In the genomic region with DNA sequence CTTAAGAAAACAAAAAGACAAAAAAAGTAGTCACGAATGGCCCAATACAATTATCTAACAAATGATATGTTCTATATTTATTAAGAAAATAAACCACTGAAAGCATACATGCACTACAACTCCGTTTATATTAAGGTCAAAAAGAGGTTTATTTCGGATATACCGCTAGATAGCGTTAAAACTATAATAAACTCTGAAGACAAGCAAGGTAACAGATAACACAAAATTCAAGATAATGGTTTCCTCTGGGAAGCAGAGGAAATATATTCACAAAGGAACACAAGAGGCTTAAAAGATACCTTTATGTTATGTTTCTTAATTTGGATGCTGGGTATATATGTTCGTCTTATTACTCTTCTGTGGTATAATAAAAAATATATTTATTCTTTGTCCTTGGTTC, we compare ENCODE assay signal across 20 cellular contexts. TPM values are rescaled to one million over a fixed set of nuclear protein-coding genes. Genes with fewer than 3 reads are reported as not detected.
DNase-seq lines count a peak whose midpoint lies in the region; ATAC-seq, FAIRE-seq and TF ChIP-seq lines count a peak whose summit lies in the region.
"Had no signal": no experiment of that assay in that cellular context is flagged by ENCODE, and none has a peak within 500 bp of the region (broad histone marks: within the 10 kb centered on the region; RNA-seq: fewer than 3 reads in every experiment).

No MANE protein-coding gene starts in this region.

- in situ Hi-C loops in IMR-90 (cut with MboI; ENCODE audit: low sequenced_read_pairs) = loop anchor here (25.0 kb wide), 1 partner anchor 665 kb away; the partner anchor contains the start of gene CPEB2
- in situ Hi-C loops in K562 (cut with MboI) = no loop called here

- no peak overlapping the region for H3K4me3 ChIP-seq in IMR-90 (ENCODE audit: insufficient read depth, low read depth, low read length)
- no peak overlapping the region for H3K4me3 ChIP-seq in K562
- no peak overlapping the region for H3K4me3 ChIP-seq in neutrophil (ENCODE audit: low read depth in 1 of 2, low read length in 1 of 2)
- no peak overlapping the region for H3K4me3 ChIP-seq in mesenchymal stem cell (ENCODE audit: insufficient read depth in 1 of 2, low read depth in 1 of 2, low read length in 2 of 2)
- H3K4me3 ChIP-seq: coronary artery, thoracic aorta had no signal

- H3K79me1 ChIP-seq in IMR-90 (ENCODE audit: low read depth in 1 of 2, low read length in 2 of 2) (peaks cover 7 to 31% of the 10 kb centered on the region in 2 experiments), mesenchymal stem cell (replicated peaks; ENCODE audit: low read length, poor library complexity, severe bottlenecking) (peaks cover 2% of the 10 kb centered on the region)

- H3K4ac ChIP-seq in IMR-90 (ENCODE audit: low read depth, low read length) (no peak overlapping the region), mesenchymal stem cell (ENCODE audit: low read depth in 1 of 2, low read length in 2 of 2) (no peak overlapping the region)

- TF ChIP-seq CTCF in IMR-90 (conservative IDR thresholded peaks at IDR 0.05; ENCODE audit: low read depth, low read length) = no peak
- TF ChIP-seq CTCF in K562 (IDR thresholded peaks at IDR 0.05 in 2 of 3, conservative IDR thresholded peaks at IDR 0.05 in 1 of 3; ENCODE audit: insufficient read depth in 2 of 3, low read depth in 1 of 3, low read length in 3 of 3) = no peak
- TF ChIP-seq CTCF in neutrophil (IDR thresholded peaks at IDR 0.05) = no peak

- dilution Hi-C loops in IMR-90 (cut with HindIII; ENCODE audit: low sequenced_read_pairs, unreplicated experiment) = no loop called here

- no peak overlapping the region for H3K18ac ChIP-seq in IMR-90 (ENCODE audit: low read depth, low read length)
- no peak overlapping the region for H3K18ac ChIP-seq in mesenchymal stem cell (ENCODE audit: low read depth in 1 of 2, low read length in 2 of 2)

- no peak overlapping the region for H2BK20ac ChIP-seq in IMR-90 (ENCODE audit: low read depth, low read length)

- TF ChIP-seq RAD21 in IMR-90 (IDR thresholded peaks at IDR 0.05; ENCODE audit: low read length) (no peak), K562 (CRISPR knock-in tag; conservative IDR thresholded peaks at IDR 0.05 in 1 of 2, IDR thresholded peaks at IDR 0.05 in 1 of 2) (no peak)

- H2BK15ac ChIP-seq in IMR-90 (ENCODE audit: low read depth, low read length) = no peak overlapping the region; the same call in 2 of the 3 replicates
- H2BK15ac ChIP-seq in mesenchymal stem cell (ENCODE audit: low read depth, poor library complexity, severe bottlenecking) = no peak overlapping the region

- H2BK5ac ChIP-seq in IMR-90 (ENCODE audit: low read depth, low read length, poor library complexity, severe bottlenecking) = peak overlapping the region; percentile 11
- no peak overlapping the region for H2BK5ac ChIP-seq in mesenchymal stem cell (ENCODE audit: low read depth, low read length, poor library complexity, severe bottlenecking)

- no peak overlapping the region for H2BK120ac ChIP-seq in IMR-90 (ENCODE audit: low read depth, low read length)
- H2BK120ac ChIP-seq in mesenchymal stem cell (ENCODE audit: low read depth, low read length) = no peak overlapping the region

- no peak overlapping the region for H3K27ac ChIP-seq in IMR-90 (ENCODE audit: insufficient read depth, low read length)
- H3K27ac ChIP-seq in K562 (ENCODE audit: extremely low read depth, low read depth, low read length) = peak overlapping the region; percentile 62; the same call in 1 of the 3 replicates
- peak overlapping the region; percentile 81 for H3K27ac ChIP-seq in neutrophil
- H3K27ac ChIP-seq in mesenchymal stem cell (ENCODE audit: low read length, poor library complexity, severe bottlenecking) = no peak overlapping the region
- H3K27ac ChIP-seq: coronary artery, thoracic aorta had no signal

- no peak overlapping the region for H3K14ac ChIP-seq in IMR-90 (replicated peaks; ENCODE audit: low read depth, low read length)
- no peak overlapping the region for H3K14ac ChIP-seq in mesenchymal stem cell (ENCODE audit: low read length in 2 of 2)

- BruUV-seq in IMR-90 (replicated peaks; lab: Mats Ljungman, UMichigan) (no TSS peak), K562 (replicated peaks; lab: Mats Ljungman, UMichigan) (no TSS peak)

- H2AK9ac ChIP-seq in IMR-90 (replicated peaks; ENCODE audit: low read depth, low read length, poor library complexity) = no peak overlapping the region

- H2AK5ac ChIP-seq in IMR-90 (ENCODE audit: low read depth, low read length) = no peak overlapping the region
- H2AK5ac ChIP-seq in mesenchymal stem cell (ENCODE audit: low read length, severe bottlenecking) = no peak overlapping the region

- DNase-seq in IMR-90 (no peak), K562 (ENCODE audit: extremely low read depth in 1 of 4, low spot score in 3 of 4) (no peak), mesenchymal stem cell (no peak)
- DNase-seq: activated CD4-positive, alpha-beta T cell treated with anti-CD3 and anti-CD28 coated beads for 4 hours; activated naive CD4-positive, alpha-beta T cell treated with Interleukin-2 at 50 U/mL for 16 hours; activated T-cell treated with anti-CD3 and anti-CD28 coated beads, Interleukin-2, amount 50 U/mL, for 4 hours; CD8-positive, alpha-beta T cell; DMS153; naive B cell; NCI-H2107; NCI-H510A; stimulated activated CD4-positive, alpha-beta T cell treated with anti-CD3 and anti-CD28 coated beads, Interleukin-4, amount 100 ng/mL, for 24 hours; stimulated activated naive CD4-positive, alpha-beta T cell treated with Interleukin-2 at 50 U/mL for 16 hours; T-helper 17 cell had no signal

- POLR2A ChIA-PET in IMR-90 (lab: Charles Lee; ENCODE audit: unreplicated experiment) (no interaction called here), K562 (lab: Yijun Ruan, JAX) (interaction anchor here (2.3 kb wide), 1 partner anchor 13 kb away, joined by 8 read pairs; no protein-coding TSS in a partner anchor)

- no peak overlapping the region for H3K56ac ChIP-seq in IMR-90 (ENCODE audit: extremely low read depth, insufficient read depth, low read length)

- intact Hi-C loops in IMR-90 (cut with micrococcal nuclease) (no loop called here), K562 (cut with micrococcal nuclease) (no loop called here)

- no peak overlapping the region for H2BK12ac ChIP-seq in mesenchymal stem cell (ENCODE audit: low read length in 2 of 2)

- no peak overlapping the region for H3K4me2 ChIP-seq in IMR-90 (ENCODE audit: low read depth, low read length)
- no peak overlapping the region for H3K4me2 ChIP-seq in K562 (ENCODE audit: insufficient read depth, low read length)
- H3K4me2 ChIP-seq in mesenchymal stem cell (ENCODE audit: low read length, poor library complexity, severe bottlenecking) = no peak overlapping the region

- H4K8ac ChIP-seq in IMR-90 (ENCODE audit: low read depth in 2 of 2, low read length in 2 of 2) = no peak overlapping the region
- no peak overlapping the region for H4K8ac ChIP-seq in mesenchymal stem cell (ENCODE audit: low read length)

- no peak overlapping the region for H3K23ac ChIP-seq in IMR-90 (ENCODE audit: low read depth, low read length)
- no peak overlapping the region for H3K23ac ChIP-seq in mesenchymal stem cell (ENCODE audit: low read length in 2 of 2)

- ATAC-seq in IMR-90 (ENCODE audit: low read depth) (no peak), K562 (no peak), HG03571 (IDR thresholded peaks at IDR 0.05; ENCODE audit: unreplicated experiment) (no peak), HG02678 (IDR thresholded peaks at IDR 0.05; ENCODE audit: unreplicated experiment) (no peak)
- ATAC-seq: activated T-cell treated with anti-CD3 and anti-CD28 coated beads, Interleukin-2, amount 50 U/mL, for 4 hours; CD8-positive, alpha-beta T cell; T-helper 17 cell had no signal

- H3K9ac ChIP-seq in IMR-90 (ENCODE audit: low read depth, low read length) (no peak overlapping the region), K562 (ENCODE audit: insufficient read depth in 1 of 2, low read depth in 2 of 2, low read length in 2 of 2) (no peak overlapping the region), mesenchymal stem cell (ENCODE audit: low read length) (no peak overlapping the region)

- no CpG with 5 or more reads among the region's 6 CpGs for WGBS in IMR-90 (ENCODE audit: extremely low coverage in 2 of 2, insufficient read length in 1 of 2), 2 experiments
- 62% methylated on average over 6 of the region's 6 CpGs for WGBS in K562 (ENCODE audit: insufficient coverage, low coverage, missing lambda C conversion rate)
- WGBS in mesenchymal stem cell = 100% methylated on average over 4 of the region's 6 CpGs

- H3K27me3 ChIP-seq in IMR-90 (ENCODE audit: control insufficient read depth, insufficient read depth, low read length) (no peaks in the 10 kb centered on the region), K562 (ENCODE audit: control insufficient read depth in 2 of 2, insufficient read depth in 2 of 2, low read length in 2 of 2) (no peaks in the 10 kb centered on the region), neutrophil (no peaks in the 10 kb centered on the region), mesenchymal stem cell (ENCODE audit: control insufficient read depth in 1 of 2, insufficient read depth in 1 of 2, low read length in 2 of 2) (no peaks in the 10 kb centered on the region)

- no peak overlapping the region for H4K5ac ChIP-seq in IMR-90 (ENCODE audit: low read depth, low read length)

- CTCF ChIA-PET in IMR-90 (lab: Yijun Ruan, JAX) (no interaction called here), K562 (lab: Yijun Ruan, JAX; ENCODE audit: low intra/inter-chr PET ratio) (no interaction called here)

- H2AFZ ChIP-seq in IMR-90 (replicated peaks; ENCODE audit: low read length, poor library complexity) (no peak overlapping the region), K562 (ENCODE audit: low read depth, low read length) (no peak overlapping the region), mesenchymal stem cell (ENCODE audit: low read depth, low read length) (no peak overlapping the region)

- no peak overlapping the region for H4K91ac ChIP-seq in IMR-90 (ENCODE audit: insufficient read depth, low read depth, low read length)
- H4K91ac ChIP-seq in mesenchymal stem cell (ENCODE audit: low read length) = no peak overlapping the region

- FAIRE-seq in K562 (lab: Jason Lieb, UNC) = no peak

- H3K9me1 ChIP-seq in IMR-90 (ENCODE audit: insufficient read depth, low read length) (peaks cover 7% of the 10 kb centered on the region), K562 (ENCODE audit: control insufficient read depth, insufficient read depth, low read length) (no peaks in the 10 kb centered on the region)

- TF ChIP-seq EP300 in K562 (IDR thresholded peaks at IDR 0.05; ENCODE audit: low read length) = no peak

- peaks cover 81% of the 10 kb centered on the region for H3K79me2 ChIP-seq in K562 (ENCODE audit: control insufficient read depth, insufficient read depth, low read length)

- 0 out of 2 replicates have a peak, but pooled peaks cover 2% of the 10 kb centered on the region for H3K36me3 ChIP-seq in IMR-90 (ENCODE audit: control insufficient read depth, insufficient read depth, low read length)
- H3K36me3 ChIP-seq in K562 (ENCODE audit: control insufficient read depth, insufficient read depth, low read length) = peaks cover 7% of the 10 kb centered on the region; the same call in 2 of the 3 replicates
- no peaks in the 10 kb centered on the region for H3K36me3 ChIP-seq in neutrophil
- H3K36me3 ChIP-seq in mesenchymal stem cell (ENCODE audit: control insufficient read depth in 1 of 2, insufficient read depth in 2 of 2, low read depth in 1 of 2, low read length in 2 of 2) = peaks cover 0 to 4% of the 10 kb centered on the region in 2 experiments
- H3K36me3 ChIP-seq: thoracic aorta had no signal

- H4K20me1 ChIP-seq in IMR-90 (ENCODE audit: insufficient read depth, low read length) = no peaks in the 10 kb centered on the region
- H4K20me1 ChIP-seq in K562 (replicated peaks; ENCODE audit: control insufficient read depth, insufficient read depth, low read length) = no peaks in the 10 kb centered on the region

- no peaks in the 10 kb centered on the region for H3K9me3 ChIP-seq in IMR-90 (ENCODE audit: control insufficient read depth, insufficient read depth, low read length)
- H3K9me3 ChIP-seq in K562 (replicated peaks; ENCODE audit: control insufficient read depth, insufficient read depth, low read depth, low read length) = no peaks in the 10 kb centered on the region
- no peaks in the 10 kb centered on the region for H3K9me3 ChIP-seq in neutrophil
- H3K9me3 ChIP-seq in mesenchymal stem cell (ENCODE audit: control insufficient read depth, low read length) = no peaks in the 10 kb centered on the region
- H3K9me3 ChIP-seq: thoracic aorta had no signal

- TF ChIP-seq POLR2A in IMR-90 (IDR thresholded peaks at IDR 0.05; ENCODE audit: low read depth, low read length) = no peak
- TF ChIP-seq POLR2A in K562 (conservative IDR thresholded peaks at IDR 0.05) = no peak

- H3K4me1 ChIP-seq in IMR-90 (ENCODE audit: control insufficient read depth, insufficient read depth, low read length) = peaks cover 6% of the 10 kb centered on the region
- H3K4me1 ChIP-seq in K562 (replicated peaks in 1 of 2; ENCODE audit: control insufficient read depth in 2 of 2, insufficient read depth in 2 of 2, low read length in 2 of 2) = peaks cover 4 to 16% of the 10 kb centered on the region in 2 experiments; a peak in 4 of 5 replicates
- H3K4me1 ChIP-seq in neutrophil (ENCODE audit: control insufficient read depth in 1 of 2, insufficient read depth in 1 of 2, low read depth in 1 of 2, low read length in 1 of 2) = peaks cover 98% of the 10 kb centered on the region in 2 experiments
- no peaks in the 10 kb centered on the region for H3K4me1 ChIP-seq in mesenchymal stem cell (ENCODE audit: control insufficient read depth, insufficient read depth, low read depth, low read length)

RNA-seq across cellular contexts. Expression of gene FAM200B, which starts 4.7 kb away (rescaled TPM):
- total RNA-seq in IMR-90 (2012; rRNA removed) (16.7 and 20.6 TPM in 2 replicates), K562 (2014; rRNA removed) (17.4 and 21.3 TPM in 2 replicates), K562 (2014; rRNA removed; fragmentation: Illumina TruSeq; extraction: Trizol) (25.5 and 31.8 TPM in 2 replicates), K562 (2015; rRNA removed; fragmentation: Illumina TruSeq; extraction: Trizol) (33.4 and 36.3 TPM in 2 replicates), K562 (2021) (23.2 and 25.4 TPM in 2 replicates)
- polyA plus RNA-seq in IMR-90 (2012; rRNA removed) (17.3 and 18.5 TPM in 2 replicates), K562 (2011; rRNA removed) (21.9 and 22.6 TPM in 2 replicates), K562 (2014; fragmentation: Illumina TruSeq; extraction: Trizol) (39.1 and 48.0 TPM in 2 replicates), K562 (2014; fragmentation: Nextera tagmentation; extraction: Ambion mirVana) (10 to 100 TPM; 23.2 to 27.6 TPM), K562 (2014; rRNA removed) (23.3 and 30.3 TPM in 2 replicates)
- 14.6 and 28.6 TPM in 2 replicates for polyA plus RNA-seq in IMR-90 (2012; cell fraction: cytosol; rRNA removed)
- polyA plus RNA-seq in IMR-90 (2012; cell fraction: nucleus; rRNA removed; ENCODE audit: low replicate concordance) = 5.2 and 23.8 TPM in 2 replicates
- total RNA-seq in K562 (2011; cell fraction: chromatin; rRNA removed; ENCODE audit: low replicate concordance) = 8.1 and 22.4 TPM in 2 replicates
- total RNA-seq in K562 (2011; cell fraction: nucleolus; rRNA removed) = 4.8 and 5.4 TPM in 2 replicates
- total RNA-seq in K562 (2011; cell fraction: nucleoplasm; rRNA removed) = 8.8 and 11.5 TPM in 2 replicates
- 5.5 and 12.1 TPM in 2 replicates for polyA plus RNA-seq in K562 (2011; cell fraction: cytosol; rRNA removed)
- polyA plus RNA-seq in K562 (2011; cell fraction: nucleus; rRNA removed) = 25.6 and 39.2 TPM in 2 replicates
- polyA plus RNA-seq in K562 (2012) = 44.3 and 49.2 TPM in 2 replicates
- polyA minus RNA-seq in K562 (2011; rRNA and poly(A)+ RNA removed) = 12.2 and 17.3 TPM in 2 replicates
- 5.6 and 8.2 TPM in 2 replicates for polyA minus RNA-seq in K562 (2011; cell fraction: cytosol; rRNA and poly(A)+ RNA removed)
- polyA minus RNA-seq in K562 (2011; cell fraction: nucleus; rRNA and poly(A)+ RNA removed) = 14.4 and 34.0 TPM in 2 replicates
- 71.6 TPM for polyA plus RNA-seq in mesenchymal stem cell (2013, experiment 1 of 2)
- 72.1 TPM for polyA plus RNA-seq in mesenchymal stem cell (2013, experiment 2 of 2)

RNA-seq across cellular contexts. Expression of gene FBXL5, which starts 21.7 kb away (rescaled TPM):
- total RNA-seq in IMR-90 (2012; rRNA removed) (62.6 and 91.9 TPM in 2 replicates), K562 (2014; rRNA removed) (32.1 and 37.9 TPM in 2 replicates), K562 (2014; rRNA removed; fragmentation: Illumina TruSeq; extraction: Trizol) (25.3 and 27.9 TPM in 2 replicates), K562 (2015; rRNA removed; fragmentation: Illumina TruSeq; extraction: Trizol) (29.0 and 35.2 TPM in 2 replicates), K562 (2021) (22.1 and 23.5 TPM in 2 replicates)
- polyA plus RNA-seq in IMR-90 (2012; rRNA removed) (18.6 and 20.3 TPM in 2 replicates), K562 (2011; rRNA removed) (24.3 and 26.5 TPM in 2 replicates), K562 (2014; fragmentation: Illumina TruSeq; extraction: Trizol) (13.2 and 15.9 TPM in 2 replicates), K562 (2014; fragmentation: Nextera tagmentation; extraction: Ambion mirVana) (10 to 100 TPM in 1 of 2 experiments, 1 to 10 TPM in 1; 6.0 to 10.8 TPM), K562 (2014; rRNA removed) (15.5 and 28.9 TPM in 2 replicates)
- 4.1 and 4.9 TPM in 2 replicates for polyA plus RNA-seq in IMR-90 (2012; cell fraction: cytosol; rRNA removed)
- polyA plus RNA-seq in IMR-90 (2012; cell fraction: nucleus; rRNA removed; ENCODE audit: low replicate concordance) = 2.4 and 21.9 TPM in 2 replicates
- total RNA-seq in K562 (2011; cell fraction: chromatin; rRNA removed; ENCODE audit: low replicate concordance) = 35.4 and 67.8 TPM in 2 replicates
- total RNA-seq in K562 (2011; cell fraction: nucleolus; rRNA removed) = 35.7 and 50.1 TPM in 2 replicates
- 48.0 and 50.8 TPM in 2 replicates for total RNA-seq in K562 (2011; cell fraction: nucleoplasm; rRNA removed)
- polyA plus RNA-seq in K562 (2011; cell fraction: cytosol; rRNA removed) = 10.0 and 12.9 TPM in 2 replicates
- polyA plus RNA-seq in K562 (2011; cell fraction: nucleus; rRNA removed) = 25.4 and 27.0 TPM in 2 replicates
- 16.8 and 33.6 TPM in 2 replicates for polyA plus RNA-seq in K562 (2012)
- polyA minus RNA-seq in K562 (2011; rRNA and poly(A)+ RNA removed) = 37.8 and 49.9 TPM in 2 replicates
- polyA minus RNA-seq in K562 (2011; cell fraction: cytosol; rRNA and poly(A)+ RNA removed) = 11.3 and 16.2 TPM in 2 replicates
- polyA minus RNA-seq in K562 (2011; cell fraction: nucleus; rRNA and poly(A)+ RNA removed) = 46.7 and 68.4 TPM in 2 replicates
- polyA plus RNA-seq in mesenchymal stem cell (2013, experiment 1 of 2) = 31.5 TPM
- polyA plus RNA-seq in mesenchymal stem cell (2013, experiment 2 of 2) = 32.3 TPM

RNA-seq across cellular contexts. Expression of gene BST1, which starts 26.0 kb away (rescaled TPM):
- total RNA-seq in IMR-90 (2012; rRNA removed) = 5.3 and 6.6 TPM in 2 replicates
- polyA plus RNA-seq in IMR-90 (2012; rRNA removed) = 11.1 and 11.9 TPM in 2 replicates
- polyA plus RNA-seq in IMR-90 (2012; cell fraction: cytosol; rRNA removed) = 10.6 and 10.7 TPM in 2 replicates
- 2.2 and 4.7 TPM in 2 replicates for polyA plus RNA-seq in IMR-90 (2012; cell fraction: nucleus; rRNA removed; ENCODE audit: low replicate concordance)
- total RNA-seq in K562 (2011; cell fraction: chromatin; rRNA removed; ENCODE audit: low replicate concordance) = not detected in 2 replicates
- not detected in 2 replicates for total RNA-seq in K562 (2011; cell fraction: nucleolus; rRNA removed)
- not detected in 2 replicates for total RNA-seq in K562 (2011; cell fraction: nucleoplasm; rRNA removed)
- total RNA-seq in K562 (2014; rRNA removed) = not detected in 2 replicates
- total RNA-seq in K562 (2014; rRNA removed; fragmentation: Illumina TruSeq; extraction: Trizol) = not detected in 2 replicates
- not detected in 2 replicates for total RNA-seq in K562 (2015; rRNA removed; fragmentation: Illumina TruSeq; extraction: Trizol)
- not detected in 2 replicates for total RNA-seq in K562 (2021)
- 0.07 TPM in 2 replicates for polyA plus RNA-seq in K562 (2011; rRNA removed)
- 0.04 TPM in 1 of 2 replicates, not detected in the other for polyA plus RNA-seq in K562 (2011; cell fraction: cytosol; rRNA removed)
- 0.20 TPM in 1 of 2 replicates, not detected in the other for polyA plus RNA-seq in K562 (2011; cell fraction: nucleus; rRNA removed)
- polyA plus RNA-seq in K562 (2012) = 0.12 and 0.42 TPM in 2 replicates
- polyA plus RNA-seq in K562 (2014; fragmentation: Illumina TruSeq; extraction: Trizol) = not detected in 2 replicates
- polyA plus RNA-seq in K562 (2014; fragmentation: Nextera tagmentation; extraction: Ambion mirVana) = under 1 TPM; 0.04 to 0.38 TPM
- not detected in 2 replicates for polyA plus RNA-seq in K562 (2014; rRNA removed)
- 0.39 TPM in 1 of 2 replicates, not detected in the other for polyA minus RNA-seq in K562 (2011; rRNA and poly(A)+ RNA removed)
- polyA minus RNA-seq in K562 (2011; cell fraction: cytosol; rRNA and poly(A)+ RNA removed) = not detected in 2 replicates
- polyA minus RNA-seq in K562 (2011; cell fraction: nucleus; rRNA and poly(A)+ RNA removed) = not detected in 2 replicates
- polyA plus RNA-seq in mesenchymal stem cell (2013, experiment 1 of 2) = 0.22 TPM
- polyA plus RNA-seq in mesenchymal stem cell (2013, experiment 2 of 2) = 0.37 TPM
- total RNA-seq: SK-MEL-5 had no signal

Comparison
In these comparisons a context has a peak if more than half of its experiments do, and no peak if none do; other contexts are left out.
1. H3K27ac ChIP-seq: peak in K562 (single experiment) and neutrophil (single experiment); none in IMR-90 (single experiment) and mesenchymal stem cell (single experiment).